Comparison of ENCODE assay signal across 1 cellular context in the genomic region with DNA sequence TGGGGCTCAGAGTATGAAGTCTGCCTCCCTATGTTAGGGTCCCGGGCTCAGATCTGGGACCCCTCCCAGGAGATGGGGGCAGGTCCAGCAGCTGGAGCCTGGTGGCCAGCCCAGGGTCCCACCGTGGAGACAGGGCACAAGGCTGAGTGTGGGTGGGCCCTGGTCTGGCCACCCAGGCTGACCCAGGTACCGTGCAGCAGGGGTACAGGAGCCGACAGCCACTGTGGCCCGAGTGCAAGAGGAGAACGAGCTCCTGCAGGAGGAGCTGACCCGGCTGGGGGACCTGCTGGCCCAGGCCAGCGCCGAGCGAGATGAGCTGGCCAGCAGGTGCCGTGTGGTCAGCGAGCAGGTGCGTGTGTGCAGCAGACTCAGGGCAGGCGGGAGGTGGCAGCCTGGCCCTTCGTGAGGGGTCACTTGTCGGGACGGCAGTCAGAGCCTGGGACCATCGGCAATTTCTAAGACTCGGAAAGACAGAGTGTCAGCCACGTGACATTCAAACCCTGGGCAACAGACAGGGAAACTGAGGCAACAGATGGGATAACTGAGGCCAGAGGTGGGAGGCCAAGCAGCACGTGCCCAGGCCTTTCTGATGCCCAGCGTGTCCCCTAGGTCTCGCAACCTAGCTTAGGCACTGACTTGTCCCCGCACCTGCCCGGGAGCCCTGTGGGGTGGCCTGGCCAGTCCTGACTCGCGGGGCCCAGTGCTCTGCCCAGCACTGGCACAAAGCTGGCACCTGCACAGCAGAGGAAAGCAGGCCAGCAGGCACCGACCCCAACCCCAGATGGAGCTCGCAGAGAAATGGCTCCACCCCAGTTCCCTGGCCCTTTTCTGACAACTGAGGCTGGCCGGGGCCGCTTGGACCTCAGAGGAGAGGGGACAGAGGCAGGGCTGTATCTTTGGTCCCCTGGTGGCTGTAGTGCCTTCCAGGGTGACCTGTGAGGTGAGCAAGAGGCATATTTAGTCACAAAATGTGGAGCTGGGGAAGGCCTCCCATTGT.
TF ChIP-seq lines count a peak whose summit lies in the region.

No MANE protein-coding gene starts in this region.

TF ChIP-seq in IMR-90, 13 proteins besides CTCF, POLR2A, EP300 and RAD21:
- TF ChIP-seq RCOR1 (IDR thresholded peaks at IDR 0.05; ENCODE audit: insufficient replicate concordance, low read length) (no peak), CHD1 (IDR thresholded peaks at IDR 0.05; ENCODE audit: low read depth, low read length) (no peak), MXI1 (IDR thresholded peaks at IDR 0.05; ENCODE audit: borderline replicate concordance, low read depth, low read length) (no peak), NFE2L2 (IDR thresholded peaks at IDR 0.05; ENCODE audit: low read depth, low read length) (no peak), FOS (IDR thresholded peaks at IDR 0.05; ENCODE audit: low read depth, low read length) (no peak), MAFK (IDR thresholded peaks at IDR 0.05; ENCODE audit: low read depth, low read length) (no peak), MAZ (IDR thresholded peaks at IDR 0.05; ENCODE audit: borderline replicate concordance, low read depth, low read length) (no peak), BHLHE40 (IDR thresholded peaks at IDR 0.05; ENCODE audit: low read depth, low read length) (no peak), CEBPB (IDR thresholded peaks at IDR 0.05; ENCODE audit: low read depth, low read length) (no peak), RFX5 (IDR thresholded peaks at IDR 0.05; ENCODE audit: low read depth, low read length) (no peak), SMC3 (IDR thresholded peaks at IDR 0.05; ENCODE audit: low read depth, low read length) (no peak)
- TF ChIP-seq, protein P1, sequence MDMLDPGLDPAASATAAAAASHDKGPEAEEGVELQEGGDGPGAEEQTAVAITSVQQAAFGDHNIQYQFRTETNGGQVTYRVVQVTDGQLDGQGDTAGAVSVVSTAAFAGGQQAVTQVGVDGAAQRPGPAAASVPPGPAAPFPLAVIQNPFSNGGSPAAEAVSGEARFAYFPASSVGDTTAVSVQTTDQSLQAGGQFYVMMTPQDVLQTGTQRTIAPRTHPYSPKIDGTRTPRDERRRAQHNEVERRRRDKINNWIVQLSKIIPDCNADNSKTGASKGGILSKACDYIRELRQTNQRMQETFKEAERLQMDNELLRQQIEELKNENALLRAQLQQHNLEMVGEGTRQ (IDR thresholded peaks at IDR 0.05; ENCODE audit: low read depth, low read length): no peak
- TF ChIP-seq, protein P2, sequence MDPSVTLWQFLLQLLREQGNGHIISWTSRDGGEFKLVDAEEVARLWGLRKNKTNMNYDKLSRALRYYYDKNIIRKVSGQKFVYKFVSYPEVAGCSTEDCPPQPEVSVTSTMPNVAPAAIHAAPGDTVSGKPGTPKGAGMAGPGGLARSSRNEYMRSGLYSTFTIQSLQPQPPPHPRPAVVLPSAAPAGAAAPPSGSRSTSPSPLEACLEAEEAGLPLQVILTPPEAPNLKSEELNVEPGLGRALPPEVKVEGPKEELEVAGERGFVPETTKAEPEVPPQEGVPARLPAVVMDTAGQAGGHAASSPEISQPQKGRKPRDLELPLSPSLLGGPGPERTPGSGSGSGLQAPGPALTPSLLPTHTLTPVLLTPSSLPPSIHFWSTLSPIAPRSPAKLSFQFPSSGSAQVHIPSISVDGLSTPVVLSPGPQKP (IDR thresholded peaks at IDR 0.05; ENCODE audit: borderline replicate concordance, low read depth, low read length): no peak
